20 cellular contexts compared by ENCODE assay signal in genomic region chr5:9121597-9121996, GRCh38.
"Had no signal": no experiment of that assay in that cellular context is flagged by ENCODE, and none has a peak within 500 bp of the region (broad histone marks: within the 10 kb centered on the region; RNA-seq: fewer than 3 reads in every experiment).

No MANE protein-coding gene starts in this region.

- DNase-seq: colonic mucosa; dermis blood vessel endothelial cell; erythroblast; foreskin keratinocyte; immature natural killer cell; kidney; left cardiac atrium; nucleus accumbens; ovary; right cardiac atrium; stimulated activated CD4-positive, alpha-beta T cell treated with anti-CD3 and anti-CD28 coated beads, Interleukin-4, amount 100 ng/mL, for 1 hour; stimulated activated CD8-positive, alpha-beta memory T cell treated with anti-CD3 and anti-CD28 coated beads, Interleukin-4, amount 100 ng/mL, for 48 hours; tibial artery; upper lobe of left lung; uterus had no signal

- H3K4me1 Mint-ChIP-seq: immature natural killer cell; stimulated activated memory B cell treated with anti-CD40 and anti-IgM and Interleukin-4, amounts not matched to agents 10 μg/mL and 1 μg/mL and 100 μg/mL, for 72 hours had no signal

- H3K27ac Mint-ChIP-seq: immature natural killer cell; natural killer cell treated with Interleukin-12 subunit alpha and Interleukin-12 subunit beta and Interleukin-15 and Interleukin-18, amount 100 ng/mL, for 72 hours; neural progenitor cell; stimulated activated memory B cell treated with anti-CD40 and anti-IgM and Interleukin-4, amounts not matched to agents 10 μg/mL and 1 μg/mL and 100 μg/mL, for 72 hours; stimulated activated naive CD8-positive, alpha-beta T cell treated with anti-CD3 and anti-CD28 coated beads, Interleukin-15, Interleukin-2, amounts not matched to agents 100 ng/mL and 50 ng/mL, for 24 hours had no signal

- H3K36me3 Mint-ChIP-seq: immature natural killer cell; natural killer cell treated with Interleukin-12 subunit alpha and Interleukin-12 subunit beta and Interleukin-15 and Interleukin-18, amount 100 ng/mL, for 72 hours; stimulated activated memory B cell treated with anti-CD40 and anti-IgM and Interleukin-4, amounts not matched to agents 10 μg/mL and 1 μg/mL and 100 μg/mL, for 72 hours had no signal

- H3K4me3 Mint-ChIP-seq: immature natural killer cell; natural killer cell treated with Interleukin-12 subunit alpha and Interleukin-12 subunit beta and Interleukin-15 and Interleukin-18, amount 100 ng/mL, for 72 hours; neural progenitor cell; stimulated activated memory B cell treated with anti-CD40 and anti-IgM and Interleukin-4, amounts not matched to agents 10 μg/mL and 1 μg/mL and 100 μg/mL, for 72 hours; stimulated activated naive CD8-positive, alpha-beta T cell treated with anti-CD3 and anti-CD28 coated beads, Interleukin-15, Interleukin-2, amounts not matched to agents 100 ng/mL and 50 ng/mL, for 24 hours had no signal

- H3K9me3 Mint-ChIP-seq: neural progenitor cell; stimulated activated naive CD8-positive, alpha-beta T cell treated with anti-CD3 and anti-CD28 coated beads, Interleukin-15, Interleukin-2, amounts not matched to agents 100 ng/mL and 50 ng/mL, for 24 hours had no signal

- ATAC-seq: foreskin keratinocyte; left cardiac atrium; natural killer cell treated with Interleukin-12 subunit alpha and Interleukin-12 subunit beta and Interleukin-15 and Interleukin-18, amount 100 ng/mL, for 72 hours; right cardiac atrium; stimulated activated memory B cell treated with anti-CD40 and anti-IgM and Interleukin-4, amounts not matched to agents 10 μg/mL and 1 μg/mL and 100 μg/mL, for 72 hours had no signal

- H3K27me3 Mint-ChIP-seq: natural killer cell treated with Interleukin-12 subunit alpha and Interleukin-12 subunit beta and Interleukin-15 and Interleukin-18, amount 100 ng/mL, for 72 hours; stimulated activated memory B cell treated with anti-CD40 and anti-IgM and Interleukin-4, amounts not matched to agents 10 μg/mL and 1 μg/mL and 100 μg/mL, for 72 hours; stimulated activated naive CD8-positive, alpha-beta T cell treated with anti-CD3 and anti-CD28 coated beads, Interleukin-15, Interleukin-2, amounts not matched to agents 100 ng/mL and 50 ng/mL, for 24 hours had no signal

- FAIRE-seq: endothelial cell of umbilical vein, kidney had no signal
